ENCODE assay signal across 8 cellular contexts in the genomic region with DNA sequence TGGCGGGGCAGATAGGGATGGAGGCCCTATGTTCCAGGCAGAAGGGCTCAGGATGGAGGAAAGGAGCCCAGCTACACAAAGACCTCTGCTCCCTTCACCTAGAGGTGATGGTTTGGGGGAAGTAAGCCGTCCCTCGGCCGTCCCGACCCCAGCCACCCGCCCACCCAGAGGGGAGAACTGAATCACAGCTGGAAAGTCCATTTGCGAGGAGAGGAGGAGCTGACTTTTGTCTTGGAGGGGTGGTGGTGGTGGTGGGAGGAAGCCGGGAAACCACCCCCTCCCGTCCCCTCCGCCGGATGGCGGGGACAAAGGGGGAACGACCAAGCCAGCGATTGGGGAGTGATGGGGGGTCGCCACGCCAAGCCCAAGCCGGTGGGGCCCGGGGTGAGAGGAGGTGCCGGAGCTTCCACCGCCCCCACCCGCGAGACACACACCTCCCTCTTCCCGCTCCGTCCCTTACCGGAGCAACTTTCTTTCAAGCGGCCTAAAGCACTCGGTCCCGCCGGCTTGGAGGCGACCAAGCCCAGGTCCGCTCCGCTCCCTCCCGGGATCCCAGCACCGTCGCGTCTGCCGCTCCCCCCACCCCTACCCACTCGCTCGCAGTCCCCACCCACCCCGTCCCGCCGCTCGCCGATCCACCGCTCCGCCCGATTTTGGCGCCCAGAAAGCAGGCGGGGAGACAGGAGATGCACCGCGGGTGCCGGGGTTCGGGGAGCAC. TPM values are rescaled to one million over a fixed set of nuclear protein-coding genes. Genes with fewer than 3 reads are reported as not detected.
DNase-seq lines count a peak whose midpoint lies in the region; ATAC-seq and TF ChIP-seq lines count a peak whose summit lies in the region.

No MANE protein-coding gene starts in this region.

- TF ChIP-seq CTCF in GM12865 (IDR thresholded peaks at IDR 0.05; ENCODE audit: insufficient read depth, low read depth, low read length, missing control alignments) (no peak), gastroesophageal sphincter (IDR thresholded peaks at IDR 0.05) (no peak), upper lobe of right lung (IDR thresholded peaks at IDR 0.05) (no peak)

- H3K9me3 ChIP-seq in gastroesophageal sphincter (no peaks in the 10 kb centered on the region), upper lobe of right lung (no peaks in the 10 kb centered on the region)

- H3K4me3 ChIP-seq in GM12865 (ENCODE audit: low read depth, low read length) (peak overlapping the region; percentile 86), gastroesophageal sphincter (peak overlapping the region; percentile 73 to 92), upper lobe of right lung (peak overlapping the region; percentile 91)

- peak; percentile 48 for DNase-seq in GM12865 (ENCODE audit: low read depth)
- DNase-seq in NCI-H2171 treated with DMSO at 0.1 percent for 48 hours (lab: John Stamatoyannopoulos, UW): peak; percentile 43
- DNase-seq in activated T-helper 9 cell treated with anti-CD3 and anti-CD28 coated beads, Interleukin-2, amount 50 U/mL, for 16 hours (ENCODE audit: low read depth): peak; percentile 59
- DNase-seq in posterior cingulate gyrus: peak in 9 of 10 donors; percentile 44 to 93 (median 60)
- DNase-seq in upper lobe of right lung: peak; percentile 78
- DNase-seq in glomerular visceral epithelial cell (ENCODE audit: extremely low spot score): no peak

- 0% methylated on average over 10 to 11 of the region's 53 CpGs for WGBS in gastroesophageal sphincter (ENCODE audit: low coverage in 1 of 2), 2 donors

- H3K4me1 ChIP-seq in gastroesophageal sphincter (peaks cover 18 to 88% (median 65%) of the 10 kb centered on the region in 3 donors), upper lobe of right lung (peaks cover 78% of the 10 kb centered on the region)

- TF ChIP-seq POLR2A in gastroesophageal sphincter (IDR thresholded peaks at IDR 0.05): no peak

- intact Hi-C loops in posterior cingulate gyrus (cut with DNase I) (loop anchor here (5.0 kb wide), 1 partner anchor 105 kb away; no protein-coding TSS in a partner anchor), upper lobe of right lung (cut with DNase I) (no loop called here)

- no peaks in the 10 kb centered on the region for H3K27me3 ChIP-seq in gastroesophageal sphincter
- no peaks in the 10 kb centered on the region for H3K27me3 ChIP-seq in upper lobe of right lung

- peak overlapping the region; percentile 93 to 99 (median 96) for H3K27ac ChIP-seq in gastroesophageal sphincter
- H3K27ac ChIP-seq in upper lobe of right lung: peak overlapping the region; percentile 93

- TF ChIP-seq EP300 in gastroesophageal sphincter (IDR thresholded peaks at IDR 0.05): no peak

- ATAC-seq in gastroesophageal sphincter (peak; percentile 50), upper lobe of right lung (peak; percentile 49), GM21529 (IDR thresholded peaks at IDR 0.05; ENCODE audit: unreplicated experiment) (no peak)

- H3K36me3 ChIP-seq in gastroesophageal sphincter: no peaks in the 10 kb centered on the region
- H3K36me3 ChIP-seq in upper lobe of right lung: peaks cover 10% of the 10 kb centered on the region

RNA-seq across cellular contexts. Expression of gene ARHGEF2, which starts 0.6 kb away (rescaled TPM):
- total RNA-seq in gastroesophageal sphincter: 10 to 100 TPM; 69.7 to 94.0 (median 82.6) TPM
- total RNA-seq in upper lobe of right lung: 220 TPM

RNA-seq across cellular contexts. Expression of gene RXFP4, which starts 36.3 kb away (rescaled TPM):
- total RNA-seq in gastroesophageal sphincter (under 1 TPM in 1 of 4 donors, not detected in 3; 0.27 TPM), upper lobe of right lung (not detected)

RNA-seq across cellular contexts. Expression of gene SSR2, which starts 43.0 kb away (rescaled TPM):
- total RNA-seq in gastroesophageal sphincter (100 to 1,000 TPM; 103 to 157 (median 146) TPM), upper lobe of right lung (231 TPM)

RNA-seq across cellular contexts. Expression of gene KHDC4, which starts 43.6 kb away (rescaled TPM):
- total RNA-seq in gastroesophageal sphincter (10 to 100 TPM; 20.4 to 57.4 (median 34.6) TPM), upper lobe of right lung (40.1 TPM)
